8 cellular contexts compared by ENCODE assay signal in genomic region chr21:42973991-42974831, GRCh38. TPM values are rescaled to one million over a fixed set of nuclear protein-coding genes. Genes with fewer than 3 reads are reported as not detected.
DNase-seq lines count a peak whose midpoint lies in the region; ATAC-seq and TF ChIP-seq lines count a peak whose summit lies in the region.

TSS of gene PKNOX1 (plus strand) at chr21:42974562. CDS start at chr21:43004382, 29,820 bp downstream.

- H3K27ac Mint-ChIP-seq in H9 (peak within 1 kb of the TSS; percentile 91 to 96 (median 94); a peak in 6 of 7 replicates), natural killer cell (peak within 1 kb of the TSS; percentile 86 to 90)

- H4K5ac ChIP-seq in H9 (ENCODE audit: insufficient read length, low read depth, low read length) = no peak within 1 kb of the TSS

- H4K91ac ChIP-seq in H9 (ENCODE audit: insufficient read length, low read depth, low read length) = no peak within 1 kb of the TSS

- no peak within 1 kb of the TSS for H2BK15ac ChIP-seq in H9 (ENCODE audit: low read depth, low read length)

- peak; percentile 42; the same call in 1 of the 2 replicates for TF ChIP-seq POLR2A in Raji (IDR thresholded peaks at IDR 0.05; ENCODE audit: insufficient read depth, low read depth, low read length)

- no peak within 1 kb of the TSS for H2BK5ac ChIP-seq in H9 (ENCODE audit: insufficient read length, low read length)

- H2BK20ac ChIP-seq in H9 (ENCODE audit: low read depth, low read length, poor library complexity, severe bottlenecking) = no peak within 1 kb of the TSS

- H3K79me1 ChIP-seq in H9 (ENCODE audit: insufficient read depth, low read depth, low read length, poor library complexity, severe bottlenecking) = no peaks in the 10 kb centered on the region

- peak within 1 kb of the TSS; percentile 89 for H3K18ac ChIP-seq in H9 (ENCODE audit: insufficient read length, low read depth, low read length)

- peak; percentile 99 for DNase-seq in H9
- DNase-seq in M059J (ENCODE audit: low read depth) = peak; percentile 98
- peak; percentile 99 for DNase-seq in activated T-helper 9 cell treated with anti-CD3 and anti-CD28 coated beads, Interleukin-2, amount 50 U/mL, for 16 hours (ENCODE audit: low read depth)
- DNase-seq in fibroblast of peridontal ligament (ENCODE audit: extremely low read depth) = peak; percentile 96
- peak; percentile 98 for DNase-seq in natural killer cell
- DNase-seq in stimulated activated naive CD4-positive, alpha-beta T cell (lab: John Stamatoyannopoulos, UW) = peak; percentile 96 to 100 (median 99)

- peak; percentile 81 to 94 (median 82) for ATAC-seq in natural killer cell

- TF ChIP-seq CTCF in H9 (conservative IDR thresholded peaks at IDR 0.05) = no peak
- no peak for TF ChIP-seq CTCF in natural killer cell (IDR thresholded peaks at IDR 0.05)

- H3K4me1 Mint-ChIP-seq in H9 (peaks cover 46 to 49% of the 10 kb centered on the region in 2 experiments), natural killer cell (peaks cover 10 to 17% of the 10 kb centered on the region in 2 donors)

- H2AFZ ChIP-seq in H9 (ENCODE audit: low read length) = no peak within 1 kb of the TSS

- peaks cover 10 to 16% of the 10 kb centered on the region in 2 experiments for H3K9me3 Mint-ChIP-seq in H9
- no peaks in the 10 kb centered on the region for H3K9me3 Mint-ChIP-seq in natural killer cell

- no peaks in the 10 kb centered on the region for H3K27me3 Mint-ChIP-seq in H9 (ENCODE audit: low read depth)
- H3K27me3 Mint-ChIP-seq in natural killer cell (ENCODE audit: low read depth in 2 of 2) = no peaks in the 10 kb centered on the region

- no peaks in the 10 kb centered on the region for H3K27me3 ChIP-seq in H9 (ENCODE audit: insufficient read depth, low read length)

- H3K4me2 ChIP-seq in H9 (ENCODE audit: insufficient read depth, insufficient read length, low read length) = peak within 1 kb of the TSS; percentile 67

- no peak within 1 kb of the TSS for H3T11ph ChIP-seq in H9 (ENCODE audit: low read length)

- no peak within 1 kb of the TSS for H4K8ac ChIP-seq in H9 (replicated peaks; ENCODE audit: insufficient read length, low read depth, low read length)

- H3K4me3 Mint-ChIP-seq in H9 = peak within 1 kb of the TSS; percentile 89
- H3K4me3 Mint-ChIP-seq in natural killer cell = peak within 1 kb of the TSS; percentile 90

- no peaks in the 10 kb centered on the region for H4K20me1 ChIP-seq in H9 (ENCODE audit: control insufficient read depth, insufficient read depth, insufficient read length)

- peaks cover 11% of the 10 kb centered on the region for H3K36me3 ChIP-seq in ES-I3 (ENCODE audit: insufficient read depth, low read length)

- no peak within 1 kb of the TSS for H3K4ac ChIP-seq in H9 (ENCODE audit: low read depth, low read length)

- H2AK5ac ChIP-seq in H9 (ENCODE audit: insufficient read length, low read length) = no peak within 1 kb of the TSS

- H3K4me1 ChIP-seq in ES-I3 (ENCODE audit: insufficient read depth, low read length) = peaks cover 24% of the 10 kb centered on the region
- peaks cover 6% of the 10 kb centered on the region; the same call in 1 of the 2 replicates for H3K4me1 ChIP-seq in H9 (ENCODE audit: insufficient read depth, low read length)

- H2BK120ac ChIP-seq in H9 (ENCODE audit: low read depth, low read length, poor library complexity, severe bottlenecking) = no peak within 1 kb of the TSS

- peaks cover 28 to 32% (median 29%) of the 10 kb centered on the region in 3 experiments for H3K36me3 Mint-ChIP-seq in H9 (ENCODE audit: insufficient read depth in 1 of 3, low read depth in 3 of 3)
- H3K36me3 Mint-ChIP-seq in natural killer cell = no peaks in the 10 kb centered on the region

- H3K56ac ChIP-seq in H9 (ENCODE audit: insufficient read length, low read depth, low read length) = no peak within 1 kb of the TSS

- H3K9ac ChIP-seq in ES-I3 (ENCODE audit: low read depth, low read length) (peak within 1 kb of the TSS; percentile 94), H9 (ENCODE audit: extremely low read depth, insufficient read length, low read length) (peak within 1 kb of the TSS; percentile 75)

- intact Hi-C loops in natural killer cell (cut with micrococcal nuclease) = loop anchor here (1.0 kb wide), 1 partner anchor 81 kb away; the partner anchor contains the start of gene NDUFV3

- H2BK12ac ChIP-seq in H9 (ENCODE audit: insufficient read length, low read depth, low read length) = no peak within 1 kb of the TSS

- H3K23ac ChIP-seq in H9 (ENCODE audit: insufficient read length, low read depth, low read length) = no peak within 1 kb of the TSS

- H3K14ac ChIP-seq in H9 (ENCODE audit: insufficient read depth, low read length) = peak within 1 kb of the TSS; percentile 92

- H3K9me3 ChIP-seq in ES-I3 (ENCODE audit: control insufficient read depth, insufficient read depth, low read length) (no peaks in the 10 kb centered on the region; the same call in 1 of the 2 replicates), H9 (ENCODE audit: control insufficient read depth, low read depth, low read length) (no peaks in the 10 kb centered on the region)

- WGBS in H9 (ENCODE audit: extremely low coverage, insufficient read length, low lambda C conversion rate) = no CpG with 5 or more reads among the region's 106 CpGs

- peaks cover 4% of the 10 kb centered on the region for H3K23me2 ChIP-seq in H9 (ENCODE audit: insufficient read length, low read depth, low read length, poor library complexity, severe bottlenecking)

- no peak within 1 kb of the TSS for H3K27ac ChIP-seq in H9 (ENCODE audit: insufficient read length, low read depth, low read length)

- peaks cover 8% of the 10 kb centered on the region; the same call in 1 of the 2 replicates for H3K79me2 ChIP-seq in H9 (ENCODE audit: insufficient read depth, low read length)

RNA-seq across cellular contexts. Expression of gene PKNOX1, which starts in this region (rescaled TPM):
- total RNA-seq in H9 (2021) = 38.1 and 43.4 TPM in 2 replicates
- 25.4 and 38.2 TPM in 2 replicates for total RNA-seq in M059J (2014; rRNA removed; shearing (Covaris generic))
- 10 to 100 TPM; 19.1 to 25.5 (median 21.5) TPM for total RNA-seq in natural killer cell
